ENCODE assay signal across 9 cellular contexts in genomic region chr1:32900371-32900955, GRCh38. TPM values are rescaled to one million over a fixed set of nuclear protein-coding genes. Genes with fewer than 3 reads are reported as not detected.
A peak's percentile ranks its signal among the peaks of the same experiment; 100 is the strongest.
DNase-seq lines count a peak whose midpoint lies in the region; ATAC-seq and TF ChIP-seq lines count a peak whose summit lies in the region.
"Had no signal": no experiment of that assay in that cellular context is flagged by ENCODE, and none has a peak within 500 bp of the region (broad histone marks: within the 10 kb centered on the region; RNA-seq: fewer than 3 reads in every experiment).

No MANE protein-coding gene starts in this region.

- H3K27me3 Mint-ChIP-seq in endothelial cell (ENCODE audit: unreplicated experiment) (peaks cover 15% of the 10 kb centered on the region), natural killer cell (ENCODE audit: low read depth in 2 of 2) (peaks cover 33 to 38% of the 10 kb centered on the region in 2 donors)

- H4K20me1 ChIP-seq in OCI-LY1 (ENCODE audit: insufficient read depth, low read length), result no peaks in the 10 kb centered on the region

- peak overlapping the region; percentile 66 for H3K4me2 ChIP-seq in OCI-LY1 (ENCODE audit: low read length)

- H3K27ac ChIP-seq in OCI-LY1 (ENCODE audit: low read depth, low read length, poor library complexity, severe bottlenecking), result no peak overlapping the region

- no peak overlapping the region; the same call in 1 of the 2 replicates for H3K9ac ChIP-seq in OCI-LY1 (ENCODE audit: low read length)

- H3K4me3 ChIP-seq in AG09309 (ENCODE audit: control insufficient read depth, low read depth, low read length) (peak overlapping the region; percentile 67), OCI-LY1 (ENCODE audit: low read depth, low read length, poor library complexity, severe bottlenecking) (peak overlapping the region; percentile 53)

- intact Hi-C loops in natural killer cell (cut with micrococcal nuclease), result no loop called here

- TF ChIP-seq CTCF in AG09309 (IDR thresholded peaks at IDR 0.05; ENCODE audit: control insufficient read depth, insufficient read depth, low read depth, low read length, missing control alignments) (no peak), OCI-LY1 (IDR thresholded peaks at IDR 0.05; ENCODE audit: low read length) (no peak), endothelial cell (IDR thresholded peaks at IDR 0.05; ENCODE audit: unreplicated experiment) (no peak), natural killer cell (IDR thresholded peaks at IDR 0.05) (no peak)

- no peaks in the 10 kb centered on the region for H3K9me2 ChIP-seq in OCI-LY1 (ENCODE audit: low read depth, low read length)

- H3K9me3 Mint-ChIP-seq in endothelial cell (ENCODE audit: unreplicated experiment) (no peaks in the 10 kb centered on the region), natural killer cell (no peaks in the 10 kb centered on the region)

- H3F3A ChIP-seq in OCI-LY1 (ENCODE audit: insufficient read depth, low read length), result no peaks in the 10 kb centered on the region

- no peaks in the 10 kb centered on the region for H3K79me2 ChIP-seq in OCI-LY1 (ENCODE audit: insufficient read depth, low read length)

- H3K27me3 ChIP-seq in OCI-LY1 (ENCODE audit: insufficient read depth, low read length), result peaks cover 14% of the 10 kb centered on the region

- H2AFZ ChIP-seq in OCI-LY1 (ENCODE audit: low read length), result no peak overlapping the region

- no peaks in the 10 kb centered on the region for H3K9me3 ChIP-seq in OCI-LY1 (ENCODE audit: low read length)

- H3K36me3 Mint-ChIP-seq in endothelial cell (ENCODE audit: low read depth, unreplicated experiment) (no peaks in the 10 kb centered on the region), natural killer cell (no peaks in the 10 kb centered on the region)

- no peak for DNase-seq in AG09309 (ENCODE audit: low read depth)
- no peak for DNase-seq in endothelial cell (ENCODE audit: low spot score)
- no peak for DNase-seq in natural killer cell
- no peak for DNase-seq in glomerular visceral epithelial cell (ENCODE audit: extremely low spot score)
- no peak for DNase-seq in T-helper 9 cell

- peaks cover 3% of the 10 kb centered on the region for H3K4me1 ChIP-seq in OCI-LY1 (ENCODE audit: insufficient read depth, low read length, severe bottlenecking)

- H3K27ac Mint-ChIP-seq in endothelial cell (ENCODE audit: unreplicated experiment), result no peak overlapping the region
- H3K27ac Mint-ChIP-seq in natural killer cell, result no peak overlapping the region

- ATAC-seq in natural killer cell (no peak), GM18520 (IDR thresholded peaks at IDR 0.05; ENCODE audit: unreplicated experiment) (no peak), HG02852 (IDR thresholded peaks at IDR 0.05; ENCODE audit: unreplicated experiment) (no peak)

- H3K4me1 Mint-ChIP-seq in endothelial cell (ENCODE audit: unreplicated experiment), result peaks cover 2% of the 10 kb centered on the region
- peaks cover 4 to 10% of the 10 kb centered on the region in 2 donors for H3K4me1 Mint-ChIP-seq in natural killer cell

- H3K36me3 ChIP-seq in OCI-LY1 (ENCODE audit: insufficient read depth, low read length), result no peaks in the 10 kb centered on the region

- peak overlapping the region; percentile 47 for H3K4me3 Mint-ChIP-seq in endothelial cell (ENCODE audit: unreplicated experiment)
- H3K4me3 Mint-ChIP-seq in natural killer cell, result peak overlapping the region; percentile 76

RNA-seq across cellular contexts. Expression of gene TMEM54, which starts 0.7 kb away (rescaled TPM):
- total RNA-seq in endothelial cell (ENCODE audit: unreplicated experiment) (0.49 TPM), natural killer cell (not detected)

RNA-seq across cellular contexts. Expression of gene HPCA, which starts 14.2 kb away (rescaled TPM):
- total RNA-seq in endothelial cell (ENCODE audit: unreplicated experiment), result not detected
- under 1 TPM in 1 of 3 donors, not detected in 2; 0.59 TPM for total RNA-seq in natural killer cell
- total RNA-seq: NCI-H460 had no signal

RNA-seq across cellular contexts. Expression of gene FNDC5, which starts 29.8 kb away (rescaled TPM):
- total RNA-seq in endothelial cell (ENCODE audit: unreplicated experiment) (5.5 TPM), natural killer cell (under 1 TPM in 1 of 3 donors, not detected in 2; 0.36 TPM)
